ENCODE assay signal across 12 cellular contexts in the genomic region with DNA sequence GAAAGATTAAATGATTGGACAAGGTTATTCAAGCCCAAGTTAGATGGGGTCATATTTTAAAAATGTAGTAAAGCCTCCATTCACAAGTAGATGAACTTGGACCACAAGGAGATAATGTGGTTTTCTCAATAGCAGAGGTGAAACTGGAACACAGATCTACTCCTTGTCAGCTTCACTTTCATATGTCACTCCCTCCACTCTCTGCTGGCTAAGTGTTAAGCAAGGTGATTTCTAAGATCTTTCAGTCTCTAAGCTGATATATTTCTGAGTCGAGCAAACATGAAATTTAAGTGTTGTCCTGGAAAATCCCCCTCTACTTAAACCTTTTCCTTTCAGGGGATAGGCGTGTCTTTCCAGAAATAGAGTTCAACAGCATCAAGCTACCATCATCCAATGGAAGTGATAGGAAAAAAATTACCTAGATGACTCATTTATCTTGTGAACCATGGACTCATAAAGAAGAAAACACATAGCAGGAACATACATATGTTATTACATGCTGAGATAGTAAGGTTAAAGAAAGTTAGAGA.
DNase-seq lines count a peak whose midpoint lies in the region; ATAC-seq and TF ChIP-seq lines count a peak whose summit lies in the region.
"Had no signal": no experiment of that assay in that cellular context is flagged by ENCODE, and none has a peak within 500 bp of the region (broad histone marks: within the 10 kb centered on the region; RNA-seq: fewer than 3 reads in every experiment).

No MANE protein-coding gene starts in this region.

- H3K4me3 ChIP-seq in colonic mucosa: no peak overlapping the region
- H3K4me3 ChIP-seq in transverse colon: no peak overlapping the region
- H3K4me3 ChIP-seq: lung, suprapubic skin had no signal

- WGBS in transverse colon (ENCODE audit: low coverage in 1 of 2), 2 donors: 31 to 36% methylated on average over 2 of the region's 2 CpGs

- peak overlapping the region; percentile 35 for H3K27ac ChIP-seq in colonic mucosa
- peak overlapping the region in 1 of 4 donors; percentile 49 for H3K27ac ChIP-seq in transverse colon
- H3K27ac ChIP-seq: suprapubic skin had no signal

- no peak for TF ChIP-seq EP300 in transverse colon (IDR thresholded peaks at IDR 0.05; ENCODE audit: low read depth)

- DNase-seq in colonic mucosa: no peak
- DNase-seq in middle frontal gyrus (ENCODE audit: extremely low spot score, low spot score): no peak
- no peak for DNase-seq in DMS79 (lab: John Stamatoyannopoulos, UW)
- no peak for DNase-seq in T-cell
- no peak for DNase-seq in transverse colon
- DNase-seq: activated naive CD4-positive, alpha-beta T cell treated with anti-CD3 and anti-CD28 coated beads for 36 hours had no signal

- H3K36me3 ChIP-seq in colonic mucosa (no peaks in the 10 kb centered on the region), transverse colon (no peaks in the 10 kb centered on the region)
- H3K36me3 ChIP-seq: suprapubic skin had no signal

- H3K27me3 ChIP-seq in colonic mucosa: no peaks in the 10 kb centered on the region
- no peaks in the 10 kb centered on the region for H3K27me3 ChIP-seq in transverse colon
- H3K27me3 ChIP-seq: suprapubic skin had no signal

- ATAC-seq in GM18519 (IDR thresholded peaks at IDR 0.05; ENCODE audit: low FRiP score, unreplicated experiment): peak; percentile 79
- peak; percentile 87 for ATAC-seq in GM21381 (IDR thresholded peaks at IDR 0.05; ENCODE audit: unreplicated experiment)
- peak; percentile 90 for ATAC-seq in HG03108 (IDR thresholded peaks at IDR 0.05; ENCODE audit: unreplicated experiment)
- ATAC-seq in T-cell (replicated peaks in 1 of 4): no peak
- ATAC-seq: HCT116 had no signal

- CTCF ChIA-PET in T-cell (lab: Charles Lee): no interaction called here

- intact Hi-C loops in colonic mucosa (cut with DNase I): no loop called here
- intact Hi-C loops in transverse colon (cut with DNase I; ENCODE audit: low total_unique reads): no loop called here

- in situ Hi-C loops in transverse colon (cut with MboI; ENCODE audit: low pct_ligation_motif_present in 1 of 4, low pct_unique_long_range_greater_than_20kb in 1 of 4, low sequenced_read_pairs in 3 of 4): loop anchor here in 1 of 4 donors (25.0 kb wide), 1 partner anchor 276 kb away; a partner anchor contains a TSS

- no peak for TF ChIP-seq POLR2A in transverse colon (IDR thresholded peaks at IDR 0.05)

- H3K9me3 ChIP-seq in colonic mucosa (no peaks in the 10 kb centered on the region), transverse colon (no peaks in the 10 kb centered on the region)
- H3K9me3 ChIP-seq: suprapubic skin had no signal

- POLR2A ChIA-PET in T-cell (lab: Charles Lee): no interaction called here

- no peaks in the 10 kb centered on the region for H3K4me1 ChIP-seq in colonic mucosa
- peaks cover 0 to 7% (median 2%) of the 10 kb centered on the region in 4 donors for H3K4me1 ChIP-seq in transverse colon
- H3K4me1 ChIP-seq: suprapubic skin had no signal

- no peak overlapping the region for H3K9ac ChIP-seq in colonic mucosa (ENCODE audit: low read depth in 2 of 2, low read length in 2 of 2)

- H3K27ac Mint-ChIP-seq in T-cell: no peak overlapping the region
- H3K27ac Mint-ChIP-seq: activated naive CD4-positive, alpha-beta T cell treated with anti-CD3 and anti-CD28 coated beads for 36 hours had no signal

- no peak overlapping the region for H3K4me3 Mint-ChIP-seq in T-cell
- H3K4me3 Mint-ChIP-seq: activated naive CD4-positive, alpha-beta T cell treated with anti-CD3 and anti-CD28 coated beads for 36 hours had no signal

- no peaks in the 10 kb centered on the region for H3K27me3 Mint-ChIP-seq in T-cell

- peaks cover 0 to 5% (median 2%) of the 10 kb centered on the region in 3 donors for H3K4me1 Mint-ChIP-seq in T-cell

- TF ChIP-seq CTCF in colonic mucosa (IDR thresholded peaks at IDR 0.05): no peak
- TF ChIP-seq CTCF in transverse colon (IDR thresholded peaks at IDR 0.05): no peak

- peaks cover 0 to 5% (median 0%) of the 10 kb centered on the region in 3 donors for H3K9me3 Mint-ChIP-seq in T-cell

- no peaks in the 10 kb centered on the region for H3K36me3 Mint-ChIP-seq in T-cell

Comparison
In these comparisons a context has a peak if more than half of its experiments do, and no peak if none do; other contexts are left out.
1. ATAC-seq: peak in GM18519 (single experiment), GM21381 (single experiment) and HG03108 (single experiment); none in T-cell (0 of 4).